Comparison of ENCODE assay signal across 1 cellular context in genomic region chr9:114691046-114691955, GRCh38.
A peak's percentile ranks its signal among the peaks of the same experiment; 100 is the strongest.
TF ChIP-seq lines count a peak whose summit lies in the region.

No MANE protein-coding gene starts in this region.

TF ChIP-seq in SK-N-SH, 30 proteins besides CTCF, POLR2A, EP300 and RAD21 (continued from another document):
- TF ChIP-seq ZBTB33 (IDR thresholded peaks at IDR 0.05; ENCODE audit: borderline replicate concordance, low read depth), result peak; percentile 80; the same call in 1 of the 2 replicates
- TF ChIP-seq CHD2 (IDR thresholded peaks at IDR 0.05; ENCODE audit: low read length, partially characterized antibody), result no peak
- TF ChIP-seq, protein P1, sequence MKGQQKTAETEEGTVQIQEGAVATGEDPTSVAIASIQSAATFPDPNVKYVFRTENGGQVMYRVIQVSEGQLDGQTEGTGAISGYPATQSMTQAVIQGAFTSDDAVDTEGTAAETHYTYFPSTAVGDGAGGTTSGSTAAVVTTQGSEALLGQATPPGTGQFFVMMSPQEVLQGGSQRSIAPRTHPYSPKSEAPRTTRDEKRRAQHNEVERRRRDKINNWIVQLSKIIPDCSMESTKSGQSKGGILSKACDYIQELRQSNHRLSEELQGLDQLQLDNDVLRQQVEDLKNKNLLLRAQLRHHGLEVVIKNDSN (IDR thresholded peaks at IDR 0.05; ENCODE audit: borderline replicate concordance, low read depth), result peak; percentile 46; the same call in 1 of the 2 replicates
- TF ChIP-seq JUND (IDR thresholded peaks at IDR 0.05), result peak; percentile 99
- peak; percentile 88 for TF ChIP-seq FOXM1 (IDR thresholded peaks at IDR 0.05; ENCODE audit: low read depth)
- peak; percentile 97 for TF ChIP-seq FOSL2 (IDR thresholded peaks at IDR 0.05; ENCODE audit: borderline replicate concordance, low read depth)
- peak; percentile 86 for TF ChIP-seq POLR2AphosphoS5 (IDR thresholded peaks at IDR 0.05; ENCODE audit: low read depth, low read length)
- TF ChIP-seq, protein P2, sequence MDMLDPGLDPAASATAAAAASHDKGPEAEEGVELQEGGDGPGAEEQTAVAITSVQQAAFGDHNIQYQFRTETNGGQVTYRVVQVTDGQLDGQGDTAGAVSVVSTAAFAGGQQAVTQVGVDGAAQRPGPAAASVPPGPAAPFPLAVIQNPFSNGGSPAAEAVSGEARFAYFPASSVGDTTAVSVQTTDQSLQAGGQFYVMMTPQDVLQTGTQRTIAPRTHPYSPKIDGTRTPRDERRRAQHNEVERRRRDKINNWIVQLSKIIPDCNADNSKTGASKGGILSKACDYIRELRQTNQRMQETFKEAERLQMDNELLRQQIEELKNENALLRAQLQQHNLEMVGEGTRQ (IDR thresholded peaks at IDR 0.05; ENCODE audit: borderline replicate concordance, low read depth, low read length), result no peak
- peak; percentile 72; the same call in 1 of the 2 replicates for TF ChIP-seq SIN3A (IDR thresholded peaks at IDR 0.05; ENCODE audit: borderline replicate concordance, low read depth, low read length)
- peak; percentile 99 for TF ChIP-seq PBX3 (IDR thresholded peaks at IDR 0.05)
- no peak for TF ChIP-seq RCOR1 (IDR thresholded peaks at IDR 0.05; ENCODE audit: low read length)
- no peak for TF ChIP-seq GABPA (IDR thresholded peaks at IDR 0.05; ENCODE audit: low read depth)
- TF ChIP-seq MXI1 (IDR thresholded peaks at IDR 0.05; ENCODE audit: low read depth, low read length), result no peak
- peak; percentile 77; the same call in 1 of the 2 replicates for TF ChIP-seq TAF1 (IDR thresholded peaks at IDR 0.05; ENCODE audit: borderline replicate concordance, low read depth, low read length)
- no peak for TF ChIP-seq SMC3 (IDR thresholded peaks at IDR 0.05; ENCODE audit: low read depth, low read length)
- no peak for TF ChIP-seq IRF3 (IDR thresholded peaks at IDR 0.05; ENCODE audit: low read depth, low read length)
- TF ChIP-seq GATA2 (CRISPR knock-in tag; IDR thresholded peaks at IDR 0.05), result no peak
- peak; percentile 97 for TF ChIP-seq NFIC (IDR thresholded peaks at IDR 0.05; ENCODE audit: borderline replicate concordance)
- TF ChIP-seq RXRA (IDR thresholded peaks at IDR 0.05; ENCODE audit: borderline replicate concordance, low read depth), result peak; percentile 95; the same call in 1 of the 2 replicates
- TF ChIP-seq NRF1 (IDR thresholded peaks at IDR 0.05; ENCODE audit: low read depth, low read length), result no peak
- TF ChIP-seq TEAD4 (IDR thresholded peaks at IDR 0.05; ENCODE audit: borderline replicate concordance, insufficient read depth), result peak; percentile 99
- TF ChIP-seq, protein P3, sequence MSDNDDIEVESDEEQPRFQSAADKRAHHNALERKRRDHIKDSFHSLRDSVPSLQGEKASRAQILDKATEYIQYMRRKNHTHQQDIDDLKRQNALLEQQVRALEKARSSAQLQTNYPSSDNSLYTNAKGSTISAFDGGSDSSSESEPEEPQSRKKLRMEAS (IDR thresholded peaks at IDR 0.05; ENCODE audit: low read depth), result peak; percentile 74; the same call in 1 of the 2 replicates
- peak; percentile 22; the same call in 1 of the 2 replicates for TF ChIP-seq MEF2A (IDR thresholded peaks at IDR 0.05; ENCODE audit: borderline replicate concordance, low read depth)
